ENCODE assay signal across 22 cellular contexts in the genomic region with DNA sequence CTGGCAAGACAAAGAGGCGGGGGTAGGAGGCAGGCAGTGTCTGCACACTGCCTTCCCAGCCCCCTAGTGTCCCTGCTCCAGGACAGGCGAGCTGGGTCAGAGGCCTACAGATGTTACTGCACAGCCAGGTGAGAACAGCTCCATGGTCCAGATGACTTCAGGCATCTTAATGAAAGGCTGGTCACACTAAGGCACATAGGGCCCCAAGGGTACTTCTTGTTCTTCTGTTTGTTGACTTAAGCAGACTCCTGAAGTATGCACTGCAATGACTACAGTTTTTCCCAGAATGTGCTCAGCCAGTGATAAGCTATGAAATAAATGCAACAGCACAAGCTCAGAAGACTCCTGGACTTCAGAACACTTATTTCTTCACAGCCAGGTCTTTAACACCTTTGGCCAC. TPM values are rescaled to one million over a fixed set of nuclear protein-coding genes. Genes with fewer than 3 reads are reported as not detected.
DNase-seq lines count a peak whose midpoint lies in the region; ATAC-seq, FAIRE-seq and TF ChIP-seq lines count a peak whose summit lies in the region.
"Had no signal": no experiment of that assay in that cellular context is flagged by ENCODE, and none has a peak within 500 bp of the region (broad histone marks: within the 10 kb centered on the region; RNA-seq: fewer than 3 reads in every experiment).

No MANE protein-coding gene starts in this region.

- no peak for TF ChIP-seq RAD21 in K562 (CRISPR knock-in tag; conservative IDR thresholded peaks at IDR 0.05 in 1 of 2, IDR thresholded peaks at IDR 0.05 in 1 of 2)

- in situ Hi-C loops in K562 (cut with MboI), result no loop called here
- in situ Hi-C loops in G401 (cut with HindIII; ENCODE audit: low sequenced_read_pairs), result no loop called here

- H3K79me2 ChIP-seq in K562 (ENCODE audit: control insufficient read depth, insufficient read depth, low read length), result no peaks in the 10 kb centered on the region

- no peak for TF ChIP-seq EP300 in K562 (IDR thresholded peaks at IDR 0.05; ENCODE audit: low read length)

- H3K4me2 ChIP-seq in K562 (ENCODE audit: insufficient read depth, low read length), result no peak overlapping the region
- H3K4me2 ChIP-seq: BLaER1 treated with 17β-estradiol and CSF1 and Interleukin-3, amounts not matched to agents 10 nM and 100 nM had no signal

- H3K4me3 ChIP-seq in LNCaP clone FGC (ENCODE audit: low read depth, low read length) (no peak overlapping the region), K562 (no peak overlapping the region)
- H3K4me3 ChIP-seq: BLaER1 treated with 17β-estradiol and CSF1 and Interleukin-3, amounts not matched to agents 10 nM and 100 nM had no signal

- no peak overlapping the region for H3K9ac ChIP-seq in K562 (ENCODE audit: insufficient read depth in 1 of 2, low read depth in 2 of 2, low read length in 2 of 2)
- H3K9ac ChIP-seq: BLaER1 treated with 17β-estradiol and CSF1 and Interleukin-3, amounts not matched to agents 10 nM and 100 nM had no signal

- intact Hi-C loops in K562 (cut with micrococcal nuclease), result no loop called here
- intact Hi-C loops in sciatic nerve (cut with DNase I), result no loop called here

- CTCF ChIA-PET in K562 (lab: Yijun Ruan, JAX; ENCODE audit: low intra/inter-chr PET ratio), result no interaction called here

- no peak for TF ChIP-seq POLR2A in K562 (conservative IDR thresholded peaks at IDR 0.05)

- TF ChIP-seq CTCF in LNCaP clone FGC (IDR thresholded peaks at IDR 0.05; ENCODE audit: control insufficient read depth, extremely low read depth, insufficient read depth) (no peak), K562 (IDR thresholded peaks at IDR 0.05 in 2 of 3, conservative IDR thresholded peaks at IDR 0.05 in 1 of 3; ENCODE audit: insufficient read depth in 2 of 3, low read depth in 1 of 3, low read length in 3 of 3) (no peak)

- peak; percentile 50 for DNase-seq in LNCaP clone FGC (ENCODE audit: low read depth)
- no peak for DNase-seq in K562 (ENCODE audit: extremely low read depth in 1 of 4, low spot score in 3 of 4)
- DNase-seq in hepatic stellate cell (ENCODE audit: low spot score), result peak; percentile 11
- DNase-seq in sciatic nerve (ENCODE audit: low spot score), result no peak
- no peak for DNase-seq in G401 (ENCODE audit: low spot score)
- no peak for DNase-seq in D341Med (ENCODE audit: low spot score)
- DNase-seq in activated CD4-positive, alpha-beta T cell treated with anti-CD3 and anti-CD28 coated beads, Interleukin-2, amount 50 U/mL, for 48 hours, result no peak
- no peak for DNase-seq in activated effector memory CD4-positive, alpha-beta T cell treated with Interleukin-2 at 50 U/mL for 16 hours
- DNase-seq: CD8-positive, alpha-beta memory T cell; DND-41; GDM1; H7; HFFc6; KG1; MV-4-11; NCI-H187; NCI-H2107; NCI-H345; NCI-H524 treated with DMSO at 0.1 percent for 48 hours; SHP77 had no signal

- peaks cover 14% of the 10 kb centered on the region for H3K36me3 ChIP-seq in K562 (ENCODE audit: control insufficient read depth, insufficient read depth, low read length)

- POLR2A ChIA-PET in K562 (lab: Yijun Ruan, JAX), result interaction anchor here (0.9 to 2.9 kb wide), 4 partner anchors 9 to 28 kb away, joined by 3 to 9 read pairs (median 4); partner anchors contain the start of genes ATPSCKMT and CCT5

- no TSS peak for BruUV-seq in K562 (replicated peaks; lab: Mats Ljungman, UMichigan)

- 0 out of 3 replicates have a peak, but pooled peaks have one; percentile 22 for ATAC-seq in K562
- peak; percentile 20 for ATAC-seq in sciatic nerve

- no peaks in the 10 kb centered on the region for H3K27me3 ChIP-seq in K562 (ENCODE audit: control insufficient read depth in 2 of 2, insufficient read depth in 2 of 2, low read length in 2 of 2)
- H3K27me3 ChIP-seq: BLaER1 treated with 17β-estradiol and CSF1 and Interleukin-3, amounts not matched to agents 10 nM and 100 nM had no signal

- H3K27ac ChIP-seq in K562 (ENCODE audit: extremely low read depth, low read depth, low read length), result no peak overlapping the region
- H3K27ac ChIP-seq: BLaER1 treated with 17β-estradiol and CSF1 and Interleukin-3, amounts not matched to agents 10 nM and 100 nM had no signal

- H3K4me1 ChIP-seq in K562 (replicated peaks in 1 of 2; ENCODE audit: control insufficient read depth in 2 of 2, insufficient read depth in 2 of 2, low read length in 2 of 2), result no peaks in the 10 kb centered on the region

- no peak overlapping the region for H2AFZ ChIP-seq in K562 (ENCODE audit: low read depth, low read length)

- no peak for FAIRE-seq in K562 (lab: Jason Lieb, UNC)
- FAIRE-seq: D721Med had no signal

- H3K9me1 ChIP-seq in K562 (ENCODE audit: control insufficient read depth, insufficient read depth, low read length), result no peaks in the 10 kb centered on the region

- H3K9me3 ChIP-seq in K562 (replicated peaks; ENCODE audit: control insufficient read depth, insufficient read depth, low read depth, low read length), result no peaks in the 10 kb centered on the region

- 69% methylated on average over 2 of the region's 2 CpGs for WGBS in K562 (ENCODE audit: insufficient coverage, low coverage, missing lambda C conversion rate)

- H4K20me1 ChIP-seq in K562 (replicated peaks; ENCODE audit: control insufficient read depth, insufficient read depth, low read length), result no peaks in the 10 kb centered on the region; the same call in 1 of the 2 replicates
- H4K20me1 ChIP-seq: BLaER1 treated with 17β-estradiol and CSF1 and Interleukin-3, amounts not matched to agents 10 nM and 100 nM had no signal

TF ChIP-seq in K562, 482 proteins besides CTCF, POLR2A, EP300 and RAD21 (continues in another document):
- TF ChIP-seq TEAD1 (CRISPR knock-in tag; IDR thresholded peaks at IDR 0.05) (no peak), CHD2 (IDR thresholded peaks at IDR 0.05; ENCODE audit: low read depth, low read length) (no peak), YBX1 (IDR thresholded peaks at IDR 0.05) (no peak), SIN3A (IDR thresholded peaks at IDR 0.05; ENCODE audit: borderline replicate concordance in 2 of 2, control insufficient read depth in 1 of 2, low read depth in 2 of 2, low read length in 2 of 2) (no peak)
- TF ChIP-seq, protein P1, sequence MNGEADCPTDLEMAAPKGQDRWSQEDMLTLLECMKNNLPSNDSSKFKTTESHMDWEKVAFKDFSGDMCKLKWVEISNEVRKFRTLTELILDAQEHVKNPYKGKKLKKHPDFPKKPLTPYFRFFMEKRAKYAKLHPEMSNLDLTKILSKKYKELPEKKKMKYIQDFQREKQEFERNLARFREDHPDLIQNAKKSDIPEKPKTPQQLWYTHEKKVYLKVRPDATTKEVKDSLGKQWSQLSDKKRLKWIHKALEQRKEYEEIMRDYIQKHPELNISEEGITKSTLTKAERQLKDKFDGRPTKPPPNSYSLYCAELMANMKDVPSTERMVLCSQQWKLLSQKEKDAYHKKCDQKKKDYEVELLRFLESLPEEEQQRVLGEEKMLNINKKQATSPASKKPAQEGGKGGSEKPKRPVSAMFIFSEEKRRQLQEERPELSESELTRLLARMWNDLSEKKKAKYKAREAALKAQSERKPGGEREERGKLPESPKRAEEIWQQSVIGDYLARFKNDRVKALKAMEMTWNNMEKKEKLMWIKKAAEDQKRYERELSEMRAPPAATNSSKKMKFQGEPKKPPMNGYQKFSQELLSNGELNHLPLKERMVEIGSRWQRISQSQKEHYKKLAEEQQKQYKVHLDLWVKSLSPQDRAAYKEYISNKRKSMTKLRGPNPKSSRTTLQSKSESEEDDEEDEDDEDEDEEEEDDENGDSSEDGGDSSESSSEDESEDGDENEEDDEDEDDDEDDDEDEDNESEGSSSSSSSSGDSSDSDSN (IDR thresholded peaks at IDR 0.05; ENCODE audit: borderline replicate concordance in 1 of 2, low read depth in 2 of 2, low read length in 2 of 2), result no peak

RNA-seq across cellular contexts. Expression of gene ATPSCKMT, which starts 27.4 kb away (rescaled TPM):
- total RNA-seq in K562 (2011; cell fraction: chromatin; rRNA removed; ENCODE audit: low replicate concordance), result 63.3 and 105 TPM in 2 replicates
- 33.5 and 38.3 TPM in 2 replicates for total RNA-seq in K562 (2011; cell fraction: nucleolus; rRNA removed)
- 54.5 and 67.1 TPM in 2 replicates for total RNA-seq in K562 (2011; cell fraction: nucleoplasm; rRNA removed)
- total RNA-seq in K562 (2014; rRNA removed) (26.2 and 30.2 TPM in 2 replicates), K562 (2014; rRNA removed; fragmentation: Illumina TruSeq; extraction: Trizol) (44.4 and 46.2 TPM in 2 replicates), K562 (2015; rRNA removed; fragmentation: Illumina TruSeq; extraction: Trizol) (29.5 and 32.4 TPM in 2 replicates), K562 (2021) (29.1 and 32.2 TPM in 2 replicates), sciatic nerve (20.8 TPM)
- polyA plus RNA-seq in K562 (2011; rRNA removed) (32.1 and 46.8 TPM in 2 replicates), K562 (2014; fragmentation: Illumina TruSeq; extraction: Trizol) (36.9 and 41.1 TPM in 2 replicates), K562 (2014; fragmentation: Nextera tagmentation; extraction: Ambion mirVana) (10 to 100 TPM; 36.6 to 40.7 TPM), K562 (2014; rRNA removed) (28.3 and 38.4 TPM in 2 replicates)
- polyA plus RNA-seq in K562 (2011; cell fraction: cytosol; rRNA removed), result 11.9 and 39.5 TPM in 2 replicates
- polyA plus RNA-seq in K562 (2011; cell fraction: nucleus; rRNA removed), result 38.0 and 40.7 TPM in 2 replicates
- 22.4 and 28.9 TPM in 2 replicates for polyA plus RNA-seq in K562 (2012)
- polyA minus RNA-seq in K562 (2011; rRNA and poly(A)+ RNA removed), result 48.5 and 54.2 TPM in 2 replicates
- 10.5 and 16.6 TPM in 2 replicates for polyA minus RNA-seq in K562 (2011; cell fraction: cytosol; rRNA and poly(A)+ RNA removed)
- 20.2 and 38.1 TPM in 2 replicates for polyA minus RNA-seq in K562 (2011; cell fraction: nucleus; rRNA and poly(A)+ RNA removed)
- 35.0 and 37.4 TPM in 2 replicates for total RNA-seq in G401 (2014; rRNA removed; shearing (Covaris generic))

RNA-seq across cellular contexts. Expression of gene CCT5, which starts 27.8 kb away (rescaled TPM):
- 239 and 473 TPM in 2 replicates for total RNA-seq in K562 (2011; cell fraction: chromatin; rRNA removed; ENCODE audit: low replicate concordance)
- total RNA-seq in K562 (2011; cell fraction: nucleolus; rRNA removed), result 160 and 181 TPM in 2 replicates
- 271 and 310 TPM in 2 replicates for total RNA-seq in K562 (2011; cell fraction: nucleoplasm; rRNA removed)
- 1,056 and 1,105 TPM in 2 replicates for total RNA-seq in K562 (2014; rRNA removed)
- total RNA-seq in K562 (2014; rRNA removed; fragmentation: Illumina TruSeq; extraction: Trizol), result 1,310 and 1,339 TPM in 2 replicates
- 1,290 and 1,307 TPM in 2 replicates for total RNA-seq in K562 (2015; rRNA removed; fragmentation: Illumina TruSeq; extraction: Trizol)
- total RNA-seq in K562 (2021), result 782 and 792 TPM in 2 replicates
- 773 and 1,153 TPM in 2 replicates for polyA plus RNA-seq in K562 (2011; rRNA removed)
- 486 and 691 TPM in 2 replicates for polyA plus RNA-seq in K562 (2011; cell fraction: cytosol; rRNA removed)
- 304 and 417 TPM in 2 replicates for polyA plus RNA-seq in K562 (2011; cell fraction: nucleus; rRNA removed)
- 564 and 1,172 TPM in 2 replicates for polyA plus RNA-seq in K562 (2012)
- polyA plus RNA-seq in K562 (2014; fragmentation: Illumina TruSeq; extraction: Trizol), result 1,097 and 1,170 TPM in 2 replicates
- 1,000 to 10,000 TPM in 1 of 2 experiments, 100 to 1,000 TPM in 1; 926 to 1,606 TPM for polyA plus RNA-seq in K562 (2014; fragmentation: Nextera tagmentation; extraction: Ambion mirVana)
- polyA plus RNA-seq in K562 (2014; rRNA removed), result 798 and 941 TPM in 2 replicates
- 2,049 and 2,472 TPM in 2 replicates for polyA minus RNA-seq in K562 (2011; rRNA and poly(A)+ RNA removed)
- 548 and 692 TPM in 2 replicates for polyA minus RNA-seq in K562 (2011; cell fraction: cytosol; rRNA and poly(A)+ RNA removed)
- 155 and 246 TPM in 2 replicates for polyA minus RNA-seq in K562 (2011; cell fraction: nucleus; rRNA and poly(A)+ RNA removed)
- total RNA-seq in sciatic nerve, result 79.5 TPM
- 735 and 956 TPM in 2 replicates for total RNA-seq in G401 (2014; rRNA removed; shearing (Covaris generic))

Comparison
In these comparisons a context has a peak if more than half of its experiments do, and no peak if none do; other contexts are left out.
1. DNase-seq: peak in LNCaP clone FGC (single experiment) and hepatic stellate cell (single experiment); none in K562 (0 of 4), sciatic nerve (single experiment), G401 (single experiment), D341Med (single experiment), activated CD4-positive, alpha-beta T cell treated with anti-CD3 and anti-CD28 coated beads, Interleukin-2, amount 50 U/mL, for 48 hours (0 of 2) and activated effector memory CD4-positive, alpha-beta T cell treated with Interleukin-2 at 50 U/mL for 16 hours (single experiment).